ENCODE assay signal across 1 cellular context in the genomic region with DNA sequence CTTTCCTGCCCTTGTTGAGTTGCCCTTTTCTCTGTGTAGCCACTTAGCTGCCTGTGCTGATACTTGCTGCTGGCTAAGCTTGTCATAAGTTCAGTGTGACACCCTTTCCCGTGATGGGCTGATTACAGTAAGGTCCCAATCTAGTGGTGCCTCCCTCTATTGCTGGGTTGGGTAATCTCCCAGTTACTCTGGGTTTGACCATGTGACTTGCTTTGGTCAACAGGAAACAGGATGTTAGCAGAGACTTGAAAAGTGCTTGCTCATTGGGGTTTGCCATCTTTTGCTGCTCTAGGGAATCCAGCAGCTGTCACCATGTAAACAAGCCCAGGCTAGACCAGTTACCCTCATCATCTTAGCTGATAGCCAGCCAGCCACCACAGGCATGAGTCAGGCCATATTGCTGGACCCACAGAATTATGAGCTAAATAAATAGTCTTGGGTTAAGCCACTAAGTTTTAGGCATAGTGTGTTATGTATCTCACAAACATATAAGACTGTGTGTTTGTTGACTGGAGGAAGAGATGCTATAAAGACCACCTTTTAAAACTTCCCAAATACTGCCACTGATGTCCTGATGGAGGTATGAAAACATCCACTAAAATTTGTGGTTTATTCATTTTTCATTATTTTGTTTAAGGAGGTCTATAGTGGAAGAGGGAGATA.
TF ChIP-seq lines count a peak whose summit lies in the region.

No MANE protein-coding gene starts in this region.

TF ChIP-seq in A549, 52 proteins besides CTCF, POLR2A, EP300 and RAD21 (continued from another document):
- TF ChIP-seq, protein P1, sequence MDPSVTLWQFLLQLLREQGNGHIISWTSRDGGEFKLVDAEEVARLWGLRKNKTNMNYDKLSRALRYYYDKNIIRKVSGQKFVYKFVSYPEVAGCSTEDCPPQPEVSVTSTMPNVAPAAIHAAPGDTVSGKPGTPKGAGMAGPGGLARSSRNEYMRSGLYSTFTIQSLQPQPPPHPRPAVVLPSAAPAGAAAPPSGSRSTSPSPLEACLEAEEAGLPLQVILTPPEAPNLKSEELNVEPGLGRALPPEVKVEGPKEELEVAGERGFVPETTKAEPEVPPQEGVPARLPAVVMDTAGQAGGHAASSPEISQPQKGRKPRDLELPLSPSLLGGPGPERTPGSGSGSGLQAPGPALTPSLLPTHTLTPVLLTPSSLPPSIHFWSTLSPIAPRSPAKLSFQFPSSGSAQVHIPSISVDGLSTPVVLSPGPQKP (IDR thresholded peaks at IDR 0.05; ENCODE audit: low read depth, low read length): no peak
- TF ChIP-seq, protein P2, sequence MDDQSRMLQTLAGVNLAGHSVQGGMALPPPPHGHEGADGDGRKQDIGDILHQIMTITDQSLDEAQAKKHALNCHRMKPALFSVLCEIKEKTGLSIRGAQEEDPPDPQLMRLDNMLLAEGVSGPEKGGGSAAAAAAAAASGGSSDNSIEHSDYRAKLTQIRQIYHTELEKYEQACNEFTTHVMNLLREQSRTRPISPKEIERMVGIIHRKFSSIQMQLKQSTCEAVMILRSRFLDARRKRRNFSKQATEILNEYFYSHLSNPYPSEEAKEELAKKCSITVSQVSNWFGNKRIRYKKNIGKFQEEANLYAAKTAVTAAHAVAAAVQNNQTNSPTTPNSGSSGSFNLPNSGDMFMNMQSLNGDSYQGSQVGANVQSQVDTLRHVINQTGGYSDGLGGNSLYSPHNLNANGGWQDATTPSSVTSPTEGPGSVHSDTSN (IDR thresholded peaks at IDR 0.05): no peak
- no peak for TF ChIP-seq E2F6 (IDR thresholded peaks at IDR 0.05; ENCODE audit: borderline replicate concordance, low read depth)
- TF ChIP-seq ZC3H11A (IDR thresholded peaks at IDR 0.05): no peak
- TF ChIP-seq CHD2 (IDR thresholded peaks at IDR 0.05; ENCODE audit: low read length, partially characterized antibody): no peak
- TF ChIP-seq JUNB (IDR thresholded peaks at IDR 0.05): no peak
- TF ChIP-seq NFE2L2 (conservative IDR thresholded peaks at IDR 0.05; ENCODE audit: low read length): peak; percentile 56
- TF ChIP-seq EHMT2 (IDR thresholded peaks at IDR 0.05; ENCODE audit: low read depth): no peak
- TF ChIP-seq FOXS1 (CRISPR knock-in tag; IDR thresholded peaks at IDR 0.05): peak; percentile 80
- TF ChIP-seq ZSCAN20 (CRISPR knock-in tag; IDR thresholded peaks at IDR 0.05): no peak
- no peak for TF ChIP-seq TP53 (CRISPR knock-in tag; IDR thresholded peaks at IDR 0.05)
- TF ChIP-seq KDM5A (IDR thresholded peaks at IDR 0.05): no peak
- no peak for TF ChIP-seq PHF8 (IDR thresholded peaks at IDR 0.05; ENCODE audit: borderline replicate concordance, low read depth)
- no peak for TF ChIP-seq GATA3 (IDR thresholded peaks at IDR 0.05; ENCODE audit: borderline replicate concordance)
- TF ChIP-seq BHLHE40 (IDR thresholded peaks at IDR 0.05; ENCODE audit: low read depth, low read length): no peak
- TF ChIP-seq HDAC2 (IDR thresholded peaks at IDR 0.05): no peak
- no peak for TF ChIP-seq MAZ (IDR thresholded peaks at IDR 0.05; ENCODE audit: borderline replicate concordance, low read depth, low read length)
- TF ChIP-seq HOXB13 (CRISPR knock-in tag; IDR thresholded peaks at IDR 0.05; ENCODE audit: low read depth): no peak
- no peak for TF ChIP-seq KDM1A (IDR thresholded peaks at IDR 0.05; ENCODE audit: low read depth)
- TF ChIP-seq, protein P3, sequence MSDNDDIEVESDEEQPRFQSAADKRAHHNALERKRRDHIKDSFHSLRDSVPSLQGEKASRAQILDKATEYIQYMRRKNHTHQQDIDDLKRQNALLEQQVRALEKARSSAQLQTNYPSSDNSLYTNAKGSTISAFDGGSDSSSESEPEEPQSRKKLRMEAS (IDR thresholded peaks at IDR 0.05): no peak
- no peak for TF ChIP-seq CBX8 (IDR thresholded peaks at IDR 0.05)
- no peak for TF ChIP-seq NR3C1 (IDR thresholded peaks at IDR 0.05)
- TF ChIP-seq CBX2 (IDR thresholded peaks at IDR 0.05; ENCODE audit: borderline replicate concordance, low read depth): no peak
- TF ChIP-seq, protein P4, sequence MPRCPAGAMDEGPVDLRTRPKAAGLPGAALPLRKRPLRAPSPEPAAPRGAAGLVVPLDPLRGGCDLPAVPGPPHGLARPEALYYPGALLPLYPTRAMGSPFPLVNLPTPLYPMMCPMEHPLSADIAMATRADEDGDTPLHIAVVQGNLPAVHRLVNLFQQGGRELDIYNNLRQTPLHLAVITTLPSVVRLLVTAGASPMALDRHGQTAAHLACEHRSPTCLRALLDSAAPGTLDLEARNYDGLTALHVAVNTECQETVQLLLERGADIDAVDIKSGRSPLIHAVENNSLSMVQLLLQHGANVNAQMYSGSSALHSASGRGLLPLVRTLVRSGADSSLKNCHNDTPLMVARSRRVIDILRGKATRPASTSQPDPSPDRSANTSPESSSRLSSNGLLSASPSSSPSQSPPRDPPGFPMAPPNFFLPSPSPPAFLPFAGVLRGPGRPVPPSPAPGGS (IDR thresholded peaks at IDR 0.05): no peak
- TF ChIP-seq MAFK (IDR thresholded peaks at IDR 0.05; ENCODE audit: partially characterized antibody): peak; percentile 91
- no peak for TF ChIP-seq SMC3 (IDR thresholded peaks at IDR 0.05)
- TF ChIP-seq RFX5 (IDR thresholded peaks at IDR 0.05): no peak
- TF ChIP-seq, protein P5, sequence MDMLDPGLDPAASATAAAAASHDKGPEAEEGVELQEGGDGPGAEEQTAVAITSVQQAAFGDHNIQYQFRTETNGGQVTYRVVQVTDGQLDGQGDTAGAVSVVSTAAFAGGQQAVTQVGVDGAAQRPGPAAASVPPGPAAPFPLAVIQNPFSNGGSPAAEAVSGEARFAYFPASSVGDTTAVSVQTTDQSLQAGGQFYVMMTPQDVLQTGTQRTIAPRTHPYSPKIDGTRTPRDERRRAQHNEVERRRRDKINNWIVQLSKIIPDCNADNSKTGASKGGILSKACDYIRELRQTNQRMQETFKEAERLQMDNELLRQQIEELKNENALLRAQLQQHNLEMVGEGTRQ (IDR thresholded peaks at IDR 0.05): peak; percentile 59
- no peak for TF ChIP-seq ZNF302 (CRISPR knock-in tag; IDR thresholded peaks at IDR 0.05)
- TF ChIP-seq ZFP36 (IDR thresholded peaks at IDR 0.05; ENCODE audit: borderline replicate concordance, partially characterized antibody): no peak
- TF ChIP-seq, protein P6, sequence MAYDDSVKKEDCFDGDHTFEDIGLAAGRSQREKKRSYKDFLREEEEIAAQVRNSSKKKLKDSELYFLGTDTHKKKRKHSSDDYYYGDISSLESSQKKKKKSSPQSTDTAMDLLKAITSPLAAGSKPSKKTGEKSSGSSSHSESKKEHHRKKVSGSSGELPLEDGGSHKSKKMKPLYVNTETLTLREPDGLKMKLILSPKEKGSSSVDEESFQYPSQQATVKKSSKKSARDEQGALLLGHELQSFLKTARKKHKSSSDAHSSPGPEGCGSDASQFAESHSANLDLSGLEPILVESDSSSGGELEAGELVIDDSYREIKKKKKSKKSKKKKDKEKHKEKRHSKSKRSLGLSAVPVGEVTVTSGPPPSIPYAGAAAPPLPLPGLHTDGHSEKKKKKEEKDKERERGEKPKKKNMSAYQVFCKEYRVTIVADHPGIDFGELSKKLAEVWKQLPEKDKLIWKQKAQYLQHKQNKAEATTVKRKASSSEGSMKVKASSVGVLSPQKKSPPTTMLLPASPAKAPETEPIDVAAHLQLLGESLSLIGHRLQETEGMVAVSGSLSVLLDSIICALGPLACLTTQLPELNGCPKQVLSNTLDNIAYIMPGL (CRISPR knock-in tag; IDR thresholded peaks at IDR 0.05; ENCODE audit: borderline replicate concordance): no peak
- TF ChIP-seq HOXA7 (CRISPR knock-in tag; IDR thresholded peaks at IDR 0.05): no peak
- no peak for TF ChIP-seq POLR2AphosphoS2 (conservative IDR thresholded peaks at IDR 0.05; ENCODE audit: low read length)
- no peak for TF ChIP-seq RCOR1 (IDR thresholded peaks at IDR 0.05; ENCODE audit: low read depth, low read length)
- TF ChIP-seq CEBPB (IDR thresholded peaks at IDR 0.05): no peak
- TF ChIP-seq RARB (CRISPR knock-in tag; IDR thresholded peaks at IDR 0.05): no peak
- TF ChIP-seq CHD4 (IDR thresholded peaks at IDR 0.05; ENCODE audit: borderline replicate concordance): no peak
